15 cellular contexts compared by ENCODE assay signal in genomic region chr5:74123928-74124327, GRCh38.
"Had no signal": no experiment of that assay in that cellular context is flagged by ENCODE, and none has a peak within 500 bp of the region (broad histone marks: within the 10 kb centered on the region; RNA-seq: fewer than 3 reads in every experiment).

No MANE protein-coding gene starts in this region.

- DNase-seq: activated naive CD8-positive, alpha-beta T cell treated with anti-CD3 and anti-CD28 coated beads for 36 hours; amygdala; body of pancreas; cortex of kidney; effector CD4-positive, alpha-beta T cell; heart right ventricle; left lung; nephron progenitor cell; occipital lobe; small intestine; stimulated activated CD4-positive, alpha-beta T cell treated with anti-CD3 and anti-CD28 coated beads, Interleukin-4, amount 100 ng/mL, for 4 hours; stimulated activated naive CD8-positive, alpha-beta T cell treated with anti-CD3 and anti-CD28 coated beads, Interleukin-15, Interleukin-2, amounts not matched to agents 100 U/mL and 50 U/mL, for 24 hours; T1000; transverse colon had no signal

- H3K27me3 ChIP-seq: body of pancreas, heart right ventricle, left lung, transverse colon, vagina had no signal

- H3K4me3 ChIP-seq: body of pancreas, heart right ventricle, left lung, transverse colon, vagina had no signal

- H3K27ac ChIP-seq: body of pancreas, heart right ventricle, left lung, transverse colon, vagina had no signal

- H3K36me3 ChIP-seq: heart right ventricle, left lung, transverse colon, vagina had no signal
